ENCODE assay signal across 27 cellular contexts in genomic region chrX:115410731-115411435, GRCh38.
"Had no signal": no experiment of that assay in that cellular context is flagged by ENCODE, and none has a peak within 500 bp of the region (broad histone marks: within the 10 kb centered on the region; RNA-seq: fewer than 3 reads in every experiment).

No MANE protein-coding gene starts in this region.

- DNase-seq: dorsolateral prefrontal cortex; effector CD4-positive, alpha-beta T cell; heart left ventricle; kidney; mesenchymal stem cell; mucosa of descending colon; naive B cell; stimulated activated CD4-positive, alpha-beta T cell treated with anti-CD3 and anti-CD28 coated beads, Interleukin-12 subunit alpha, Interleukin-12 subunit beta, amount 100 ng/mL, for 4 hours; stimulated activated CD4-positive, alpha-beta T cell treated with anti-CD3 and anti-CD28 coated beads, Interleukin-1b, Interleukin-23, amount 100 ng/mL, for 48 hours; stimulated activated CD4-positive, alpha-beta T cell treated with anti-CD3 and anti-CD28 coated beads, Interleukin-4, amount 100 ng/mL, for 1 hour; stimulated activated CD8-positive, alpha-beta memory T cell treated with anti-CD3 and anti-CD28 coated beads, Interleukin-4, amount 100 ng/mL, for 48 hours; stimulated activated naive CD4-positive, alpha-beta T cell treated with Interleukin-2 at 50 U/mL for 16 hours; stomach; thyroid gland; trophoblast cell had no signal

- H3K36me3 ChIP-seq: gastroesophageal sphincter, heart left ventricle, neural progenitor cell, prostate gland, right atrium auricular region, stomach, thyroid gland, vagina had no signal

- H3K27ac ChIP-seq: dorsolateral prefrontal cortex, foreskin keratinocyte, gastroesophageal sphincter, heart left ventricle, neural progenitor cell, prostate gland, right atrium auricular region, stomach, thyroid gland, vagina had no signal

- H3K4me1 ChIP-seq: foreskin keratinocyte, gastroesophageal sphincter, heart left ventricle, prostate gland, right atrium auricular region, stomach, thyroid gland, vagina had no signal

- H3K36me3 Mint-ChIP-seq: mesothelial cell of epicardium; naive B cell; natural killer cell treated with Interleukin-12 subunit alpha and Interleukin-12 subunit beta and Interleukin-15 and Interleukin-18, amount 100 ng/mL, for 72 hours; neural progenitor cell had no signal

- H2AFZ ChIP-seq: hepatocyte, neural progenitor cell had no signal

- H3K9me3 ChIP-seq: gastroesophageal sphincter, heart left ventricle, mucosa of descending colon, prostate gland, right atrium auricular region, stomach, thyroid gland, vagina had no signal

- ATAC-seq: foreskin keratinocyte; gastroesophageal sphincter; heart left ventricle; left lobe of liver; mucosa of descending colon; natural killer cell treated with Interleukin-12 subunit alpha and Interleukin-12 subunit beta and Interleukin-15 and Interleukin-18, amount 100 ng/mL, for 72 hours; sciatic nerve had no signal

- H3K4me2 ChIP-seq: hepatocyte, neural progenitor cell had no signal

- H3K4me3 ChIP-seq: dorsolateral prefrontal cortex, gastroesophageal sphincter, heart left ventricle, hepatocyte, mucosa of descending colon, neural progenitor cell, prostate gland, right atrium auricular region, smooth muscle cell, stomach, thyroid gland, vagina had no signal

- H3K4me1 Mint-ChIP-seq: naive B cell had no signal

- FAIRE-seq: kidney had no signal

- H3K9ac ChIP-seq: neural progenitor cell had no signal

- H3K4me3 Mint-ChIP-seq: mesothelial cell of epicardium; naive B cell; natural killer cell treated with Interleukin-12 subunit alpha and Interleukin-12 subunit beta and Interleukin-15 and Interleukin-18, amount 100 ng/mL, for 72 hours; neural progenitor cell had no signal

- H3K27me3 ChIP-seq: foreskin keratinocyte, gastroesophageal sphincter, hepatocyte, neural progenitor cell, right atrium auricular region, stomach, thyroid gland, vagina had no signal

- H3K27ac Mint-ChIP-seq: mesothelial cell of epicardium; naive B cell; natural killer cell treated with Interleukin-12 subunit alpha and Interleukin-12 subunit beta and Interleukin-15 and Interleukin-18, amount 100 ng/mL, for 72 hours; neural progenitor cell had no signal

- H3K9me3 Mint-ChIP-seq: mesothelial cell of epicardium; natural killer cell treated with Interleukin-12 subunit alpha and Interleukin-12 subunit beta and Interleukin-15 and Interleukin-18, amount 100 ng/mL, for 72 hours had no signal

- H3K79me2 ChIP-seq: hepatocyte had no signal
